8 cellular contexts compared by ENCODE assay signal in the genomic region with DNA sequence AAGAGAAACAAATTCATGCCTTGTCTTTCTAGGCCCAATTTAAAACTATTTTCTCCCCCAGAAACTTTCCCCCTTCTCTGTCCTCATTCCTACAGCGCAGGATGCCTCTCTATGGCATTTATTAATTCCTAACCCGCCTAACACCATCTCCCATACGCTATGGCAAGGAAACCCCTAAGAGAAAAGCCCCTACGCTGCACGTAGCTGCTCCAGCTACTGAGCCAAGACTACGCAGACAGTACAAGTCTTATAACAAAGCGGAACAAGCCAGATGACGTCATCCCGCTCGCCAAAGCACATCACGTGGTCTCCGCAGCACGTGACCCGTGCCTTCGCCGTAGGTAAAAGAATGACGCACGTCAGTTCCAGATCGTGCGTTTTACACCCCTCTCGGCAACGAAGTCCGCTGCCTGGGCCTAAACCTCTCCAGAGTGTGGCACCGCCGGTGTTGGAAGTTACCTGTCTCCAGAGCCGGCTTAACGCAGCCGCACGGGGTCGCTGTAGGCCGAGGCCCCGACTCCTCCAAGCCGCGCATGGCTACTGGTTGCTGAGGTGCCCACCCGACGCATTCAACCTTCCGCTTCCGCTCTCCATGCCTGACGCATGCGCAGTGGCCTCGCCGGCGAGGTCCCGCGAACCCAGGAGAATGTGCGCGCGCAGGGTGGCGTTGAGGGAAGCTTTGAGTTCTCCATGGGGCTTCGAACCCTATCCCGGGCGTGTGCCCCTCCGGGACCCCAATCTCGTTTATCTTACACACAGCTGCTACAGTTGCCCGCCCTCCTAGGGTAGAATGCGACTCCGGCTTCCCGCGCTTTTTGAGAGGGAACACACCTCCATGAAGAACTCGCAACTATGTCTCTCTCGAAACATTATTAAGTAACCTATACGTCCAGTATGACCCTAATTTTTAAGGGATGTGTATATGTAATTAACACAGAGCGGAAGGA. TPM values are rescaled to one million over a fixed set of nuclear protein-coding genes. Genes with fewer than 3 reads are reported as not detected.
A peak's percentile ranks its signal among the peaks of the same experiment; 100 is the strongest.
DNase-seq lines count a peak whose midpoint lies in the region; ATAC-seq, FAIRE-seq and TF ChIP-seq lines count a peak whose summit lies in the region.

A gene with protein sequence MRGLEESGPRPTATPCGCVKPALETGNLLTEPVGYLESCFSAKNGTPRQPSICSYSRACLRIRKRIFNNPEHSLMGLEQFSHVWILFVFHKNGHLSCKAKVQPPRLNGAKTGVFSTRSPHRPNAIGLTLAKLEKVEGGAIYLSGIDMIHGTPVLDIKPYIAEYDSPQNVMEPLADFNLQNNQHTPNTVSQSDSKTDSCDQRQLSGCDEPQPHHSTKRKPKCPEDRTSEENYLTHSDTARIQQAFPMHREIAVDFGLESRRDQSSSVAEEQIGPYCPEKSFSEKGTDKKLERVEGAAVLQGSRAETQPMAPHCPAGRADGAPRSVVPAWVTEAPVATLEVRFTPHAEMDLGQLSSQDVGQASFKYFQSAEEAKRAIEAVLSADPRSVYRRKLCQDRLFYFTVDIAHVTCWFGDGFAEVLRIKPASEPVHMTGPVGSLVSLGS (minus strand): TSS at position 542 of the 947 bp plus-strand sequence. CDS start 7 bp downstream, at position 535.

- POLR2A ChIA-PET in T-cell (lab: Charles Lee) = interaction anchor here (0.6 to 4.3 kb wide), 29 partner anchors 10 to 1268 kb away, joined by 3 to 62 read pairs (median 5); partner anchors contain the start of genes XPA (in 2 of the 2), ANP32B (in 1 of the 2), NANS (in 1 of the 2) and NCBP1 (in 1 of the 2)

- H3K9me3 Mint-ChIP-seq in T-cell = no peaks in the 10 kb centered on the region

- peak; percentile 86 for ATAC-seq in HG02852 (IDR thresholded peaks at IDR 0.05; ENCODE audit: unreplicated experiment)
- peak; percentile 77 to 82 (median 78) for ATAC-seq in T-cell (replicated peaks in 1 of 4)
- peak; percentile 95 to 96 for ATAC-seq in left cardiac atrium
- ATAC-seq in upper lobe of right lung = peak; percentile 95

- TF ChIP-seq POLR2A in GM12892 (IDR thresholded peaks at IDR 0.05; ENCODE audit: low read depth, low read length) (peak; percentile 95), adrenal gland (IDR thresholded peaks at IDR 0.05) (peak; percentile 93 to 95)

- H3K36me3 Mint-ChIP-seq in T-cell = peaks cover 8% of the 10 kb centered on the region

- H3K4me1 ChIP-seq in adrenal gland (replicated peaks in 1 of 2) = peaks cover 3 to 31% of the 10 kb centered on the region in 2 donors
- H3K4me1 ChIP-seq in upper lobe of right lung = peaks cover 29% of the 10 kb centered on the region

- WGBS in adrenal gland, 4 donors = 0 to 2% (median 1%) methylated on average over 36 to 63 of the region's 63 CpGs

- TF ChIP-seq CTCF in adrenal gland (IDR thresholded peaks at IDR 0.05) = peak in 5 of 6 experiments; percentile 22 to 71 (median 47)
- peak; percentile 60 for TF ChIP-seq CTCF in upper lobe of right lung (IDR thresholded peaks at IDR 0.05)

- DNase-seq in GM12892 (ENCODE audit: insufficient read length) = peak; percentile 76
- DNase-seq in NCI-H1436 treated with DMSO at 0.1 percent for 48 hours (lab: John Stamatoyannopoulos, UW) = peak; percentile 89
- peak; percentile 96 to 99 (median 97) for DNase-seq in T-cell
- peak; percentile 97 to 100 (median 99) for DNase-seq in adrenal gland
- DNase-seq in left cardiac atrium = peak; percentile 99
- DNase-seq in posterior vena cava (ENCODE audit: low spot score) = peak; percentile 99
- DNase-seq in upper lobe of right lung = peak; percentile 99

- H3K27ac ChIP-seq in adrenal gland (peak within 1 kb of the TSS; percentile 77 to 99 (median 98)), upper lobe of right lung (peak within 1 kb of the TSS; percentile 99)

- H3K4me3 Mint-ChIP-seq in T-cell = peak within 1 kb of the TSS; percentile 87 to 96 (median 92)

- intact Hi-C loops in adrenal gland (cut with DNase I) (loop anchor here in 1 of 2 donors (10.0 kb wide), 1 partner anchor 113 kb away; no protein-coding TSS in a partner anchor), left cardiac atrium (cut with DNase I) (loop anchor here (2.0 to 10.0 kb wide), 4 partner anchors 61 to 335 kb away; partner anchors contain the start of genes ANP32B (in 1 of the 2) and TBC1D2 (in 1 of the 2)), posterior vena cava (cut with DNase I) (loop anchor here (5.0 to 10.0 kb wide), 3 partner anchors 60 to 333 kb away; partner anchors contain the start of genes ANP32B (in 1 of the 2) and TBC1D2 (in 1 of the 2)), upper lobe of right lung (cut with DNase I) (loop anchor here (10.0 kb wide), 1 partner anchor 113 kb away; no protein-coding TSS in a partner anchor)

- peaks cover 49 to 54% (median 52%) of the 10 kb centered on the region in 3 donors for H3K4me1 Mint-ChIP-seq in T-cell

- H3K4me3 ChIP-seq in adrenal gland = peak within 1 kb of the TSS in 3 of 4 donors; percentile 34 to 68 (median 45)
- H3K4me3 ChIP-seq in upper lobe of right lung = peak within 1 kb of the TSS; percentile 64

- H3K27me3 ChIP-seq in adrenal gland (no peaks in the 10 kb centered on the region), upper lobe of right lung (peaks cover 6% of the 10 kb centered on the region)

- H3K9me3 ChIP-seq in adrenal gland (replicated peaks in 1 of 3) = no peaks in the 10 kb centered on the region
- H3K9me3 ChIP-seq in upper lobe of right lung = no peaks in the 10 kb centered on the region

- peak; percentile 99 for FAIRE-seq in GM12892 (lab: Jason Lieb, UNC)

- H3K27ac Mint-ChIP-seq in T-cell = peak within 1 kb of the TSS; percentile 98 to 100

- H3K27me3 Mint-ChIP-seq in T-cell = no peaks in the 10 kb centered on the region

- H3K36me3 ChIP-seq in adrenal gland (replicated peaks in 1 of 2) = no peaks in the 10 kb centered on the region
- no peaks in the 10 kb centered on the region for H3K36me3 ChIP-seq in upper lobe of right lung

- CTCF ChIA-PET in T-cell (lab: Charles Lee) = interaction anchor here (0.6 to 7.9 kb wide), 33 partner anchors 9 to 1193 kb away, joined by 3 to 59 read pairs (median 6); partner anchors contain the start of genes ANP32B (in 2 of the 2), NANS (in 1 of the 2), NCBP1 (in 1 of the 2) and TBC1D2 (in 1 of the 2)

RNA-seq across cellular contexts. Expression of the gene that starts here (rescaled TPM):
- polyA plus RNA-seq in GM12892 (2012; ENCODE audit: missing spikeins) = 7.7 TPM
- 10 to 100 TPM; 38.8 to 47.4 (median 44.7) TPM for total RNA-seq in T-cell
- total RNA-seq in adrenal gland = 10 to 100 TPM; 11.4 to 30.3 (median 17.1) TPM
- 10 to 100 TPM in 1 of 3 donors, 1 to 10 TPM in 2; 7.8 to 40.4 (median 9.5) TPM for polyA plus RNA-seq in adrenal gland
- total RNA-seq in left cardiac atrium = 1 to 10 TPM; 7.0 to 8.2 TPM
- total RNA-seq in posterior vena cava = 1 to 10 TPM; 7.0 to 8.7 TPM
- total RNA-seq in upper lobe of right lung = 17.3 TPM

Comparison
In these comparisons a context has a peak if more than half of its experiments do, and no peak if none do; other contexts are left out.
1. Peak in every context shown above with its lines: DNase-seq, ATAC-seq, H3K4me3 ChIP-seq and H3K27ac ChIP-seq.